Comparison of ENCODE assay signal across 8 cellular contexts in genomic region chr9:133335924-133336811, GRCh38. TPM values are rescaled to one million over a fixed set of nuclear protein-coding genes. Genes with fewer than 3 reads are reported as not detected.
DNase-seq lines count a peak whose midpoint lies in the region; ATAC-seq and TF ChIP-seq lines count a peak whose summit lies in the region.

Gene SURF6 (minus strand): TSS chr9:133336188. CDS start chr9:133336132, 56 bp downstream.

- ATAC-seq in GM21825 (IDR thresholded peaks at IDR 0.05; ENCODE audit: unreplicated experiment) (peak; percentile 75), Panc1 (peak; percentile 97)

- peaks cover 62% of the 10 kb centered on the region for H3K36me3 ChIP-seq in KOPT-K1 (ENCODE audit: insufficient read depth, low read length)
- H3K36me3 ChIP-seq in Panc1 (ENCODE audit: control insufficient read depth, insufficient read depth, low read length) = peaks cover 8% of the 10 kb centered on the region
- H3K36me3 ChIP-seq in mucosa of stomach (ENCODE audit: control insufficient read depth, insufficient read depth, low read length) = peaks cover 8% of the 10 kb centered on the region

- H3K9me3 ChIP-seq in KOPT-K1 (ENCODE audit: insufficient read depth, low read length, poor library complexity, severe bottlenecking) (no peaks in the 10 kb centered on the region), Panc1 (ENCODE audit: control insufficient read depth, insufficient read depth, low read depth, low read length) (no peaks in the 10 kb centered on the region), mucosa of stomach (ENCODE audit: control insufficient read depth, low read length) (no peaks in the 10 kb centered on the region)

- TF ChIP-seq POLR2A in erythroblast (IDR thresholded peaks at IDR 0.05; ENCODE audit: low read length) = peak; percentile 72

- H3K27me3 ChIP-seq in Panc1 (ENCODE audit: control insufficient read depth, insufficient read depth, low read length) (no peaks in the 10 kb centered on the region), mucosa of stomach (ENCODE audit: control insufficient read depth, insufficient read depth, low read length) (no peaks in the 10 kb centered on the region)

- H3K9ac ChIP-seq in mucosa of stomach (ENCODE audit: low read length) = peak within 1 kb of the TSS; percentile 69

- no peaks in the 10 kb centered on the region for H3K9me3 Mint-ChIP-seq in activated T-cell treated with anti-CD3 and anti-CD28 coated beads, Interleukin-2, amount 50 U/mL, for 24 hours

- BruUV-seq in Panc1 (replicated peaks; lab: Mats Ljungman, UMichigan) = no TSS peak

- intact Hi-C loops in Panc1 (cut with micrococcal nuclease; ENCODE audit: unreplicated experiment) = no loop called here

- DNase-seq in DMS79 (lab: John Stamatoyannopoulos, UW) (peak; percentile 76), Panc1 (ENCODE audit: low read depth, low spot score) (no peak), erythroblast (lab: John Stamatoyannopoulos, UW) (peak; percentile 95 to 96)
- peak; percentile 97 for DNase-seq in activated T-cell treated with anti-CD3 and anti-CD28 coated beads, Interleukin-2, amount 50 U/mL, for 24 hours
- DNase-seq in stimulated activated CD8-positive, alpha-beta memory T cell treated with anti-CD3 and anti-CD28 coated beads, Interleukin-4, amount 100 ng/mL, for 4 hours (ENCODE audit: low read depth in 2 of 2, low spot score in 1 of 2) = peak; percentile 85 to 89

- no peak for TF ChIP-seq CTCF in Panc1 (IDR thresholded peaks at IDR 0.05)

- H3K27me3 Mint-ChIP-seq in activated T-cell treated with anti-CD3 and anti-CD28 coated beads, Interleukin-2, amount 50 U/mL, for 24 hours = no peaks in the 10 kb centered on the region

- peak within 1 kb of the TSS; percentile 97 for H3K27ac Mint-ChIP-seq in activated T-cell treated with anti-CD3 and anti-CD28 coated beads, Interleukin-2, amount 50 U/mL, for 24 hours

- in situ Hi-C loops in Panc1 (cut with HindIII; ENCODE audit: low pct_unique_long_range_greater_than_20kb, low sequenced_read_pairs) = no loop called here

- peaks cover 96% of the 10 kb centered on the region for H3K36me3 Mint-ChIP-seq in activated T-cell treated with anti-CD3 and anti-CD28 coated beads, Interleukin-2, amount 50 U/mL, for 24 hours (ENCODE audit: low read depth)

- POLR2A ChIA-PET in Panc1 (lab: Charles Lee) = no interaction called here

- peak within 1 kb of the TSS; percentile 75 to 90 for H3K4me3 ChIP-seq in Panc1 (ENCODE audit: low read depth in 2 of 2, low read length in 2 of 2)
- H3K4me3 ChIP-seq in mucosa of stomach (ENCODE audit: low read length) = peak within 1 kb of the TSS; percentile 57

- CTCF ChIA-PET in Panc1 (lab: Charles Lee) = no interaction called here

- peak within 1 kb of the TSS; percentile 98 for H3K4me3 Mint-ChIP-seq in activated T-cell treated with anti-CD3 and anti-CD28 coated beads, Interleukin-2, amount 50 U/mL, for 24 hours

- H3K4me1 Mint-ChIP-seq in activated T-cell treated with anti-CD3 and anti-CD28 coated beads, Interleukin-2, amount 50 U/mL, for 24 hours (ENCODE audit: low read depth) = peaks cover 55% of the 10 kb centered on the region

- H3K4me1 ChIP-seq in Panc1 (ENCODE audit: control insufficient read depth, insufficient read depth, low read length) (peaks cover 6% of the 10 kb centered on the region), mucosa of stomach (ENCODE audit: control insufficient read depth, insufficient read depth, low read length) (peaks cover 17% of the 10 kb centered on the region)

- H3K27ac ChIP-seq in KOPT-K1 (ENCODE audit: low read depth, low read length, poor library complexity, severe bottlenecking) (peak within 1 kb of the TSS; percentile 73), Panc1 (ENCODE audit: low read length) (peak within 1 kb of the TSS; percentile 88)

RNA-seq across cellular contexts. Expression of gene SURF6, which starts in this region (rescaled TPM):
- 16.1 TPM for total RNA-seq in Panc1 (2021; ENCODE audit: unreplicated experiment)
- 28.0 TPM for polyA plus RNA-seq in Panc1 (2012; ENCODE audit: insufficient read length)
